1 cellular context compared by ENCODE assay signal in the genomic region with DNA sequence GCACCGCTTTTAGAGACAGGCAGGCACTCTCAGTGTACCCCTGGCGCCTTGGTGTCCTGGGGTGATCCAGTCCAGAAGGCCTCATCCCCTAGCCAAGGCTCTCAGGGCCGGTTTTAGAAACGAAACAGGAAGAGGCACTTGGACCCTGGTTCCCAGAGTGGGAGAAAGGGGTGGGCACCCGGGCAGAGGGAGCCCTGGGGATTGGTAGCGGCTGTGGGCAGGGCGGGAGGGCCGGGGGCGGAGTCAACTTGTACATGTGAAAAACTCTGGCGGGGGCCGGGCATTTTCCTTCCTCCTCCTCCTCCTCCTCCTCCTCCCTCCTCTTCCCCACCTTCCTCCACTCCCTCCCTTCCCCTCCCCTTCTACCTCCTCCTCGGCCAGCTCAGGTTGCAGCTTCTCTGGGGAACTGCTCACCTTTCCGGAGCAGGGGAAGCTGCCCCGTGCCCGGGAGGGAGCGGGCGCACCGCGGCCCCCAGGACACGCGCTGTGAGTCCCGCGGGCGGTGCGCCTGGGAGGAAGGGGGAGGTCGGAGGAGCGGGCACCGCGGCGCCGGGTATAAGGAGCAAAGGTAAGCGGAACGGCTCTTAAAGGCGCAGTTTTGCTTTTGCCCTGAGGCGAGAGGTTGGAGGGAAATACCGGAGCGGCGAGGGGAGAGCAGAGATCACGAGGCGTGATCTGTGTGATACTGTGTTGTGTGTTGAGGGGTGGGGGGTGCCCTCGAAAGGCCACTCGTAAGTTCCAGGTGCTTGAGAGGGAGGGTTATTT.
A peak's percentile ranks its signal among the peaks of the same experiment; 100 is the strongest.
TF ChIP-seq lines count a peak whose summit lies in the region.

A gene (plus strand): TSS at position 359 of the 765 bp plus-strand sequence. CDS start 18,499 bp downstream, outside the sequence.

TF ChIP-seq in HepG2, 621 proteins besides CTCF, POLR2A, EP300 and RAD21 (continued from another document):
- TF ChIP-seq, protein P1, sequence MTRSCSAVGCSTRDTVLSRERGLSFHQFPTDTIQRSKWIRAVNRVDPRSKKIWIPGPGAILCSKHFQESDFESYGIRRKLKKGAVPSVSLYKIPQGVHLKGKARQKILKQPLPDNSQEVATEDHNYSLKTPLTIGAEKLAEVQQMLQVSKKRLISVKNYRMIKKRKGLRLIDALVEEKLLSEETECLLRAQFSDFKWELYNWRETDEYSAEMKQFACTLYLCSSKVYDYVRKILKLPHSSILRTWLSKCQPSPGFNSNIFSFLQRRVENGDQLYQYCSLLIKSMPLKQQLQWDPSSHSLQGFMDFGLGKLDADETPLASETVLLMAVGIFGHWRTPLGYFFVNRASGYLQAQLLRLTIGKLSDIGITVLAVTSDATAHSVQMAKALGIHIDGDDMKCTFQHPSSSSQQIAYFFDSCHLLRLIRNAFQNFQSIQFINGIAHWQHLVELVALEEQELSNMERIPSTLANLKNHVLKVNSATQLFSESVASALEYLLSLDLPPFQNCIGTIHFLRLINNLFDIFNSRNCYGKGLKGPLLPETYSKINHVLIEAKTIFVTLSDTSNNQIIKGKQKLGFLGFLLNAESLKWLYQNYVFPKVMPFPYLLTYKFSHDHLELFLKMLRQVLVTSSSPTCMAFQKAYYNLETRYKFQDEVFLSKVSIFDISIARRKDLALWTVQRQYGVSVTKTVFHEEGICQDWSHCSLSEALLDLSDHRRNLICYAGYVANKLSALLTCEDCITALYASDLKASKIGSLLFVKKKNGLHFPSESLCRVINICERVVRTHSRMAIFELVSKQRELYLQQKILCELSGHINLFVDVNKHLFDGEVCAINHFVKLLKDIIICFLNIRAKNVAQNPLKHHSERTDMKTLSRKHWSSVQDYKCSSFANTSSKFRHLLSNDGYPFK (CRISPR knock-in tag; IDR thresholded peaks at IDR 0.05; ENCODE audit: borderline replicate concordance), result no peak
- TF ChIP-seq, protein P2, sequence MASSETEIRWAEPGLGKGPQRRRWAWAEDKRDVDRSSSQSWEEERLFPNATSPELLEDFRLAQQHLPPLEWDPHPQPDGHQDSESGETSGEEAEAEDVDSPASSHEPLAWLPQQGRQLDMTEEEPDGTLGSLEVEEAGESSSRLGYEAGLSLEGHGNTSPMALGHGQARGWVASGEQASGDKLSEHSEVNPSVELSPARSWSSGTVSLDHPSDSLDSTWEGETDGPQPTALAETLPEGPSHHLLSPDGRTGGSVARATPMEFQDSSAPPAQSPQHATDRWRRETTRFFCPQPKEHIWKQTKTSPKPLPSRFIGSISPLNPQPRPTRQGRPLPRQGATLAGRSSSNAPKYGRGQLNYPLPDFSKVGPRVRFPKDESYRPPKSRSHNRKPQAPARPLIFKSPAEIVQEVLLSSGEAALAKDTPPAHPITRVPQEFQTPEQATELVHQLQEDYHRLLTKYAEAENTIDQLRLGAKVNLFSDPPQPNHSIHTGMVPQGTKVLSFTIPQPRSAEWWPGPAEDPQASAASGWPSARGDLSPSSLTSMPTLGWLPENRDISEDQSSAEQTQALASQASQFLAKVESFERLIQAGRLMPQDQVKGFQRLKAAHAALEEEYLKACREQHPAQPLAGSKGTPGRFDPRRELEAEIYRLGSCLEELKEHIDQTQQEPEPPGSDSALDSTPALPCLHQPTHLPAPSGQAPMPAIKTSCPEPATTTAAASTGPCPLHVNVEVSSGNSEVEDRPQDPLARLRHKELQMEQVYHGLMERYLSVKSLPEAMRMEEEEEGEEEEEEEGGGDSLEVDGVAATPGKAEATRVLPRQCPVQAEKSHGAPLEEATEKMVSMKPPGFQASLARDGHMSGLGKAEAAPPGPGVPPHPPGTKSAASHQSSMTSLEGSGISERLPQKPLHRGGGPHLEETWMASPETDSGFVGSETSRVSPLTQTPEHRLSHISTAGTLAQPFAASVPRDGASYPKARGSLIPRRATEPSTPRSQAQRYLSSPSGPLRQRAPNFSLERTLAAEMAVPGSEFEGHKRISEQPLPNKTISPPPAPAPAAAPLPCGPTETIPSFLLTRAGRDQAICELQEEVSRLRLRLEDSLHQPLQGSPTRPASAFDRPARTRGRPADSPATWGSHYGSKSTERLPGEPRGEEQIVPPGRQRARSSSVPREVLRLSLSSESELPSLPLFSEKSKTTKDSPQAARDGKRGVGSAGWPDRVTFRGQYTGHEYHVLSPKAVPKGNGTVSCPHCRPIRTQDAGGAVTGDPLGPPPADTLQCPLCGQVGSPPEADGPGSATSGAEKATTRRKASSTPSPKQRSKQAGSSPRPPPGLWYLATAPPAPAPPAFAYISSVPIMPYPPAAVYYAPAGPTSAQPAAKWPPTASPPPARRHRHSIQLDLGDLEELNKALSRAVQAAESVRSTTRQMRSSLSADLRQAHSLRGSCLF (CRISPR knock-in tag; IDR thresholded peaks at IDR 0.05; ENCODE audit: borderline replicate concordance), result no peak
- TF ChIP-seq ZNF24 (IDR thresholded peaks at IDR 0.05), result no peak
- TF ChIP-seq, protein P3, sequence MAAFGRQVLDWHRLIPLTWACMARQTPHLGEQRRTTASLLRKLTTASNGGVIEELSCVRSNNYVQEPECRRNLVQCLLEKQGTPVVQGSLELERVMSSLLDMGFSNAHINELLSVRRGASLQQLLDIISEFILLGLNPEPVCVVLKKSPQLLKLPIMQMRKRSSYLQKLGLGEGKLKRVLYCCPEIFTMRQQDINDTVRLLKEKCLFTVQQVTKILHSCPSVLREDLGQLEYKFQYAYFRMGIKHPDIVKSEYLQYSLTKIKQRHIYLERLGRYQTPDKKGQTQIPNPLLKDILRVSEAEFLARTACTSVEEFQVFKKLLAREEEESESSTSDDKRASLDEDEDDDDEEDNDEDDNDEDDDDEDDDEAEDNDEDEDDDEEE (CRISPR knock-in tag; IDR thresholded peaks at IDR 0.05), result peak; percentile 76
